ENCODE assay signal across 25 cellular contexts in the genomic region with DNA sequence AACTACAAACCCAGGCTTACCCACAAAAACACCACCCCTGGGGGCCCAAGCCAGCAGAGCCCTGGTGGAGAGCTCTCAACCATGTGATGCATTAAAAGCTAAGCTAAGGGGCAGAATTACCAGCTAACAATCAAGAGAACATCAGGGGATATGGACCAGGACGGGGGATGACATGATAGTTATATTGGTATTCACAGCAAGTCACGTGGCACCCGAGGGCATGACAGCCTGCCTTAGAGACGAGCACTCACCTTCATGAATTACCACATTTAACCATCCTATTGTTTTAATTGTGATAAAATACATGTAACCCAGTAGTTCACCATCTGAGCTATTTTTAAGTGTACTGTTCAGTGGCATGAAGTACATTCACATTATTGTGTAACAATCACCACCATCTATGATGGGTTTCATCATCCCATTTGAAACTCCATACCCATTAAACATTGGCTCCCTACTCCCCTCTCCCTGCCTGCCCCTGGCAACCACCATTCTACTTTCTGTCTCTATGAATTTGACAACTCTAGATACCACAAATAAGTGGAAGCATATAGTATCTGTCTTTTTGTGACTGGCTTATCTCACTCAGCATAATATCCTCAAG.
"Had no signal": no experiment of that assay in that cellular context is flagged by ENCODE, and none has a peak within 500 bp of the region (broad histone marks: within the 10 kb centered on the region; RNA-seq: fewer than 3 reads in every experiment).

No MANE protein-coding gene starts in this region.

- H3K36me3 Mint-ChIP-seq: activated CD4-positive, alpha-beta memory T cell treated with anti-CD3 and anti-CD28 coated beads for 36 hours; T-cell had no signal

- ATAC-seq: activated T-cell treated with anti-CD3 and anti-CD28 coated beads, Interleukin-2, amount 50 U/mL, for 4 hours; activated T-helper 17 cell treated with anti-CD3 and anti-CD28 coated beads, Interleukin-2, amount 50 U/mL, for 72 hours; esophagus mucosa; foreskin keratinocyte; left lung; lower lobe of right lung; naive thymus-derived CD8-positive, alpha-beta T cell; pancreas; stimulated activated naive CD8-positive, alpha-beta T cell treated with anti-CD3 and anti-CD28 coated beads, Interleukin-15, Interleukin-2, amounts not matched to agents 100 U/mL and 50 U/mL, for 24 hours; T-cell had no signal

- H3K27ac Mint-ChIP-seq: activated CD4-positive, alpha-beta memory T cell treated with anti-CD3 and anti-CD28 coated beads for 36 hours; activated T-helper 17 cell treated with anti-CD3 and anti-CD28 coated beads, Interleukin-2, amount 50 U/mL, for 72 hours; T-cell; T-helper 2 cell treated with Interferon-gamma antibody and Interleukin-4, amounts not matched to agents 5 μg/mL and 100 μg/mL, for 36 hours had no signal

- H3K9me3 Mint-ChIP-seq: activated CD4-positive, alpha-beta memory T cell treated with anti-CD3 and anti-CD28 coated beads for 36 hours; activated T-cell treated with anti-CD3 and anti-CD28 coated beads, Interleukin-2, amount 50 U/mL, for 4 hours; activated T-helper 17 cell treated with anti-CD3 and anti-CD28 coated beads, Interleukin-2, amount 50 U/mL, for 72 hours had no signal

- H3K4me3 Mint-ChIP-seq: activated CD4-positive, alpha-beta memory T cell treated with anti-CD3 and anti-CD28 coated beads for 36 hours; activated T-cell treated with anti-CD3 and anti-CD28 coated beads, Interleukin-2, amount 50 U/mL, for 4 hours; activated T-helper 17 cell treated with anti-CD3 and anti-CD28 coated beads, Interleukin-2, amount 50 U/mL, for 72 hours; naive thymus-derived CD8-positive, alpha-beta T cell; neural crest cell; T-cell; T-helper 2 cell treated with Interferon-gamma antibody and Interleukin-4, amounts not matched to agents 5 μg/mL and 100 μg/mL, for 36 hours had no signal

- DNase-seq: activated CD4-positive, alpha-beta memory T cell treated with anti-CD3 and anti-CD28 coated beads for 36 hours; activated CD4-positive, alpha-beta T cell treated with anti-CD3 and anti-CD28 coated beads for 4 hours; activated gamma-delta T cell treated with Interleukin-2 at 50 U/mL for 16 hours; activated naive CD4-positive, alpha-beta T cell treated with anti-CD3 and anti-CD28 coated beads, Interleukin-2, amount 50 U/mL, for 16 hours; activated T-cell treated with anti-CD3 and anti-CD28 coated beads, Interleukin-2, amount 50 U/mL, for 4 hours; amygdala; caudate nucleus; cortex of kidney; foreskin keratinocyte; left lung; lower lobe of right lung; mesenchymal stem cell; naive thymus-derived CD8-positive, alpha-beta T cell; nucleus accumbens; pancreas; stimulated activated CD4-positive, alpha-beta T cell treated with anti-CD3 and anti-CD28 coated beads, Interleukin-4, amount 100 ng/mL, for 1 hour; stimulated activated naive CD8-positive, alpha-beta T cell treated with anti-CD3 and anti-CD28 coated beads, Interleukin-15, Interleukin-2, amounts not matched to agents 100 U/mL and 50 U/mL, for 24 hours; T-cell; testis; transverse colon had no signal

- H3K9me3 ChIP-seq: left lung, lower lobe of right lung, pancreas, prostate gland, testis, transverse colon had no signal
